In the genomic region with DNA sequence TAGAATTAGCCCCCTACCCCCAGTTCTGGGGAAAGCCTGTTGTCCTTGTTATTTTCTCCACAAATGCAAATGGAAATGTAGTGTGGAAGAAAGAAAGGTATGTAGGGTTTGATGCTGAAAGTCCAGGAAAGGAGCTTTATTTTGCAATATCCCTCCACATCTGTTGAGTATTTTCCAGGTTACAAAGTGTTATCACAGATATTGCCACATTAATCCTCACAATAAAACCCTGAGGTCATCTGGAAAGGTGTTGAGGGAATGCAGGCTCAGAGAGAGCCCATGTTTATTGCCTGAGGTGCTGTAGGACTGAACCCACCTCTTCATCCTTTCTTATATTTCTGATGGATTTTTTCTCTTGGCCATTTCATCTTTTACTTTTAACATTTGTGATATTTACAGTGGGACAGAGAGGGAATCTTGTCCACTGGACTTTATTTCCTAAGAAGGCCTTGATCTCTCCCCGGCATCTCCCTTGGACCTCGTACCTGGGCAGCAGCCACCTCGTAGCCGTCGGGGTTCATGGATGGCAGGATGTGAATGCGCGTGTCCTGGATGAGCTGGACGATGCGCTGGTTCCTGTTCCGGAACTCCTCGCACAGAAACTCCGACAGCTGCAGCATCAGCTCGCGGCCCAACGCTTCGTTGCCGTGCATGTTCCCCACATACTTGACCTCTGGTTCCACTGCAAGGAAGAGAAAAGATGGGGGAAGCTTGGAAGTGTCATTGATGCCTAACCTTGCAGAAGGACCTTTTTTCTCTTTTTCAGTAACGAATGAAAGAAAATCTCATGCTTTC, we compare ENCODE assay signal across 23 cellular contexts. TPM values are rescaled to one million over a fixed set of nuclear protein-coding genes. Genes with fewer than 3 reads are reported as not detected.
A peak's percentile ranks its signal among the peaks of the same experiment; 100 is the strongest.
DNase-seq lines count a peak whose midpoint lies in the region; ATAC-seq, FAIRE-seq and TF ChIP-seq lines count a peak whose summit lies in the region.
"Had no signal": no experiment of that assay in that cellular context is flagged by ENCODE, and none has a peak within 500 bp of the region (broad histone marks: within the 10 kb centered on the region; RNA-seq: fewer than 3 reads in every experiment).

No MANE protein-coding gene starts in this region.

- 92% methylated on average over 18 of the region's 18 CpGs for WGBS in liver
- 97% methylated on average over 18 of the region's 18 CpGs for WGBS in HepG2 (ENCODE audit: low lambda C conversion rate)
- WGBS in right lobe of liver (ENCODE audit: insufficient coverage, low coverage, low lambda C conversion rate, missing lambda C conversion rate) = 70% methylated on average over 1 of the region's 18 CpGs

- H3K4me3 ChIP-seq in liver (ENCODE audit: low read depth in 1 of 3, low read length in 3 of 3) (no peak overlapping the region), HepG2 (replicated peaks in 1 of 3; ENCODE audit: insufficient read depth in 1 of 3, low read depth in 2 of 3, low read length in 3 of 3) (no peak overlapping the region), right lobe of liver (no peak overlapping the region)
- H3K4me3 ChIP-seq: BLaER1 had no signal

- H3K9me3 ChIP-seq in liver (ENCODE audit: control insufficient read depth in 4 of 4, low read length in 3 of 4) = no peaks in the 10 kb centered on the region
- H3K9me3 ChIP-seq in HepG2 (ENCODE audit: low read length) = no peaks in the 10 kb centered on the region
- no peaks in the 10 kb centered on the region for H3K9me3 ChIP-seq in right lobe of liver
- H3K9me3 ChIP-seq: BE2C, BLaER1 had no signal

- H3K36me3 ChIP-seq in liver (ENCODE audit: control insufficient read depth in 4 of 4, insufficient read depth in 3 of 4, low read depth in 1 of 4, low read length in 3 of 4) (peaks cover 0 to 38% (median 19%) of the 10 kb centered on the region in 4 donors), HepG2 (replicated peaks in 1 of 2; ENCODE audit: control insufficient read depth in 1 of 2, insufficient read depth in 2 of 2, low read length in 2 of 2) (peaks cover 0 to 16% of the 10 kb centered on the region in 2 experiments; a peak in 4 of 5 replicates), right lobe of liver (peaks cover 0 to 12% (median 0%) of the 10 kb centered on the region in 4 donors)
- H3K36me3 ChIP-seq: BE2C, BLaER1 had no signal

- TF ChIP-seq EP300 in HepG2 (IDR thresholded peaks at IDR 0.05; ENCODE audit: low read depth in 2 of 2, low read length in 2 of 2) (no peak), HepG2 (CRISPR knock-in tag; IDR thresholded peaks at IDR 0.05; ENCODE audit: borderline replicate concordance) (no peak)

- peak overlapping the region in 1 of 2 donors; percentile 38 for H3K27ac ChIP-seq in liver (ENCODE audit: low read depth in 1 of 2, low read length in 2 of 2)
- no peak overlapping the region for H3K27ac ChIP-seq in HepG2 (ENCODE audit: extremely low read length, insufficient read depth, low read length)
- no peak overlapping the region for H3K27ac ChIP-seq in right lobe of liver
- H3K27ac ChIP-seq: BLaER1 had no signal

- no peak for TF ChIP-seq CTCF in liver (IDR thresholded peaks at IDR 0.05; ENCODE audit: low read depth, low read length, missing input control)
- TF ChIP-seq CTCF in HepG2 (CRISPR knock-in tag; IDR thresholded peaks at IDR 0.05) = no peak
- TF ChIP-seq CTCF in right lobe of liver (IDR thresholded peaks at IDR 0.05) = no peak

- H3K79me2 ChIP-seq in HepG2 (ENCODE audit: insufficient read depth, low read length) = peaks cover 7% of the 10 kb centered on the region

- no peak for DNase-seq in HepG2 (ENCODE audit: low spot score)
- DNase-seq in right lobe of liver = peak in 1 of 3 donors; percentile 43
- DNase-seq in DMS114 treated with DMSO at 0.1 percent for 48 hours (lab: John Stamatoyannopoulos, UW; ENCODE audit: unreplicated experiment) = no peak
- DNase-seq in activated T-cell treated with anti-CD3 and anti-CD28 coated beads for 4 hours = no peak
- DNase-seq: 8988T; ACHN; BE2C; C1 segment of cervical spinal cord; CD4-positive, alpha-beta memory T cell; CD4-positive, CD25-positive, alpha-beta regulatory T cell; CD8-positive, alpha-beta memory T cell; COR-L47; DMS 273 treated with DMSO at 0.1 percent for 48 hours; DMS79 treated with DMSO at 0.1 percent for 48 hours; GF-D8 had no signal

- H3K4me2 ChIP-seq in HepG2 (ENCODE audit: low read depth, low read length) = no peak overlapping the region
- H3K4me2 ChIP-seq: BLaER1 had no signal

- no peak for FAIRE-seq in HepG2 (lab: Jason Lieb, UNC)
- FAIRE-seq: A204.1, G401.6, GM19239 had no signal

- peak; percentile 26 to 32 for TF ChIP-seq RAD21 in liver (IDR thresholded peaks at IDR 0.05)
- no peak for TF ChIP-seq RAD21 in HepG2 (CRISPR knock-in tag; IDR thresholded peaks at IDR 0.05)

- H4K20me1 ChIP-seq in HepG2 (ENCODE audit: insufficient read depth, low read length) = no peaks in the 10 kb centered on the region
- H4K20me1 ChIP-seq: BLaER1 had no signal

- POLR2A ChIA-PET in HepG2 (lab: Yijun Ruan, JAX) = no interaction called here

- no peaks in the 10 kb centered on the region for H3K27me3 ChIP-seq in liver (ENCODE audit: control insufficient read depth in 4 of 4, insufficient read depth in 4 of 4, low read length in 3 of 4)
- no peaks in the 10 kb centered on the region for H3K27me3 ChIP-seq in HepG2 (ENCODE audit: control insufficient read depth in 1 of 2, insufficient read depth in 2 of 2, low read length in 2 of 2)
- no peaks in the 10 kb centered on the region for H3K27me3 ChIP-seq in right lobe of liver
- H3K27me3 ChIP-seq: BE2C, BLaER1 had no signal

- ATAC-seq in HepG2 (no peak), right lobe of liver (peak; percentile 46 to 85 (median 62))

- intact Hi-C loops in HepG2 (cut with micrococcal nuclease; ENCODE audit: unreplicated experiment) = no loop called here
- intact Hi-C loops in right lobe of liver (cut with DNase I) = no loop called here

- TF ChIP-seq POLR2A in HepG2 (IDR thresholded peaks at IDR 0.05; ENCODE audit: insufficient read depth in 1 of 2, low read depth in 2 of 2, low read length in 2 of 2) = no peak
- no peak for TF ChIP-seq POLR2A in right lobe of liver (IDR thresholded peaks at IDR 0.05)

- H3K4me1 ChIP-seq in liver (ENCODE audit: control insufficient read depth in 4 of 4, insufficient read depth in 4 of 4, low read length in 3 of 4) = peaks cover 0 to 18% (median 6%) of the 10 kb centered on the region in 4 donors
- peaks cover 26% of the 10 kb centered on the region for H3K4me1 ChIP-seq in HepG2 (ENCODE audit: insufficient read depth, low read length)
- no peaks in the 10 kb centered on the region for H3K4me1 ChIP-seq in right lobe of liver
- H3K4me1 ChIP-seq: BE2C, BLaER1 had no signal

- no TSS peak for BruUV-seq in HepG2 (replicated peaks; lab: Mats Ljungman, UMichigan)

- no peak overlapping the region for H3K9ac ChIP-seq in liver (ENCODE audit: low read depth in 1 of 2, low read length in 2 of 2)
- no peak overlapping the region for H3K9ac ChIP-seq in HepG2 (ENCODE audit: insufficient read depth, low read depth, low read length)
- H3K9ac ChIP-seq: BLaER1 had no signal

- no peak overlapping the region for H2AFZ ChIP-seq in HepG2 (ENCODE audit: low read length)

- CTCF ChIA-PET in HepG2 (lab: Yijun Ruan, JAX; ENCODE audit: low intra/inter-chr PET ratio, low total read pairs) = no interaction called here

- in situ Hi-C loops in HepG2 (cut with HindIII; ENCODE audit: extremely low pct_ligation_motif_present, low pct_unique_long_range_greater_than_20kb) = no loop called here

TF ChIP-seq in HepG2, 621 proteins besides CTCF, POLR2A, EP300 and RAD21 (continues in another document):
- TF ChIP-seq FOXJ3 (CRISPR knock-in tag; IDR thresholded peaks at IDR 0.05; ENCODE audit: borderline replicate concordance) = no peak
- no peak for TF ChIP-seq MAFG (CRISPR knock-in tag; IDR thresholded peaks at IDR 0.05)
- TF ChIP-seq ZNF607 (CRISPR knock-in tag; IDR thresholded peaks at IDR 0.05; ENCODE audit: borderline replicate concordance) = no peak
- no peak for TF ChIP-seq ASH2L (IDR thresholded peaks at IDR 0.05; ENCODE audit: insufficient read length, low read depth, low read length)
- TF ChIP-seq KLF15 (CRISPR knock-in tag; IDR thresholded peaks at IDR 0.05; ENCODE audit: borderline replicate concordance) = no peak
- TF ChIP-seq ZNF484 (CRISPR knock-in tag; IDR thresholded peaks at IDR 0.05; ENCODE audit: borderline replicate concordance, low read depth) = no peak
- no peak for TF ChIP-seq SIX1 (CRISPR knock-in tag; IDR thresholded peaks at IDR 0.05; ENCODE audit: borderline replicate concordance)
- no peak for TF ChIP-seq XRCC5 (optimal IDR thresholded peaks at IDR 0.05; ENCODE audit: low read length)
- no peak for TF ChIP-seq ZNF496 (CRISPR knock-in tag; IDR thresholded peaks at IDR 0.05; ENCODE audit: insufficient replicate concordance)
- no peak for TF ChIP-seq SETDB1 (CRISPR knock-in tag; IDR thresholded peaks at IDR 0.05; ENCODE audit: borderline replicate concordance)
- TF ChIP-seq SP1 (IDR thresholded peaks at IDR 0.05) = no peak
- TF ChIP-seq SP1 (CRISPR knock-in tag; IDR thresholded peaks at IDR 0.05) = no peak

RNA-seq across cellular contexts. Expression of a gene that starts 6.0 kb away (rescaled TPM):
- total RNA-seq in liver (100 to 1,000 TPM in 1 of 2 donors, 10 to 100 TPM in 1; 95.7 to 119 TPM), HepG2 (2016; rRNA removed; fragmentation: Illumina TruSeq; extraction: Trizol) (8.1 and 17.3 TPM in 2 replicates), right lobe of liver (10 to 100 TPM; 20.7 to 76.6 (median 54.4) TPM)
- polyA plus RNA-seq in liver (10 to 100 TPM; 30.4 to 97.8 TPM), HepG2 (2011; rRNA removed) (35.1 and 42.1 TPM in 2 replicates)
- 5.6 and 6.4 TPM in 2 replicates for total RNA-seq in HepG2 (2016; cell fraction: cytosol; rRNA removed; fragmentation: Illumina TruSeq; extraction: Trizol; ENCODE audit: low read depth)
- 8.1 and 16.7 TPM in 2 replicates for total RNA-seq in HepG2 (2016; cell fraction: insoluble cytoplasmic fraction; rRNA removed; fragmentation: Illumina TruSeq; extraction: Trizol)
- total RNA-seq in HepG2 (2016; cell fraction: membrane; rRNA removed; fragmentation: Illumina TruSeq; extraction: Trizol) = 8.1 and 10.4 TPM in 2 replicates
- 10.6 and 16.3 TPM in 2 replicates for total RNA-seq in HepG2 (2016; cell fraction: nucleus; rRNA removed; fragmentation: Illumina TruSeq; extraction: Trizol)
- polyA plus RNA-seq in HepG2 (2011; cell fraction: cytosol; rRNA removed) = 39.2 and 44.8 TPM in 2 replicates
- 18.8 and 22.4 TPM in 2 replicates for polyA plus RNA-seq in HepG2 (2011; cell fraction: nucleus; rRNA removed)
- 30.8 and 36.0 TPM in 2 replicates for polyA plus RNA-seq in HepG2 (2012)
- 5.5 and 6.0 TPM in 2 replicates for polyA plus RNA-seq in HepG2 (2016; cell fraction: cytosol; fragmentation: Illumina TruSeq; extraction: Trizol; ENCODE audit: low read depth)
- 8.5 and 9.4 TPM in 2 replicates for polyA plus RNA-seq in HepG2 (2016; cell fraction: insoluble cytoplasmic fraction; fragmentation: Illumina TruSeq; extraction: Trizol; ENCODE audit: low read depth)
- 8.9 and 9.1 TPM in 2 replicates for polyA plus RNA-seq in HepG2 (2016; cell fraction: membrane; fragmentation: Illumina TruSeq; extraction: Trizol; ENCODE audit: low read depth)
- 16.1 and 19.4 TPM in 2 replicates for polyA plus RNA-seq in HepG2 (2016; cell fraction: nucleus; fragmentation: Illumina TruSeq; extraction: Trizol; ENCODE audit: insufficient read depth, low read depth)
- 35.9 TPM in 1 of 2 replicates, not detected in the other for polyA minus RNA-seq in HepG2 (2011; rRNA and poly(A)+ RNA removed; ENCODE audit: low replicate concordance)
- 11.8 and 13.2 TPM in 2 replicates for polyA minus RNA-seq in HepG2 (2011; cell fraction: cytosol; rRNA and poly(A)+ RNA removed)
- 9.0 and 12.1 TPM in 2 replicates for polyA minus RNA-seq in HepG2 (2011; cell fraction: nucleus; rRNA and poly(A)+ RNA removed)
- total RNA-seq: A673; CD4-positive, alpha-beta memory T cell; CD4-positive, CD25-positive, alpha-beta regulatory T cell; CD8-positive, alpha-beta memory T cell had no signal
- polyA plus RNA-seq: AG04450; CD14-positive monocyte; CD4-positive, alpha-beta memory T cell; CD4-positive, CD25-positive, alpha-beta regulatory T cell; CD8-positive, alpha-beta memory T cell had no signal
